ENCODE assay signal across 22 cellular contexts in genomic region chr19:13979686-13980085, GRCh38. TPM values are rescaled to one million over a fixed set of nuclear protein-coding genes. Genes with fewer than 3 reads are reported as not detected.
A peak's percentile ranks its signal among the peaks of the same experiment; 100 is the strongest.
DNase-seq lines count a peak whose midpoint lies in the region; ATAC-seq and TF ChIP-seq lines count a peak whose summit lies in the region.
"Had no signal": no experiment of that assay in that cellular context is flagged by ENCODE, and none has a peak within 500 bp of the region (broad histone marks: within the 10 kb centered on the region; RNA-seq: fewer than 3 reads in every experiment).

No MANE protein-coding gene starts in this region.

- no peak for ATAC-seq in heart right ventricle
- ATAC-seq in Right ventricle myocardium superior (ENCODE audit: poor library complexity): no peak
- no peak for ATAC-seq in activated CD8-positive, alpha-beta T cell treated with anti-CD3 and anti-CD28 coated beads for 36 hours
- ATAC-seq in naive B cell (ENCODE audit: low read depth in 2 of 2): no peak
- ATAC-seq in mucosa of descending colon: no peak

- H3K9me3 Mint-ChIP-seq in activated CD8-positive, alpha-beta T cell treated with anti-CD3 and anti-CD28 coated beads for 36 hours: no peaks in the 10 kb centered on the region
- no peaks in the 10 kb centered on the region for H3K9me3 Mint-ChIP-seq in naive B cell
- H3K9me3 Mint-ChIP-seq: activated naive CD4-positive, alpha-beta T cell treated with anti-CD3 and anti-CD28 coated beads, Interleukin-2, amount 50 U/mL, for 72 hours had no signal

- H3K27me3 Mint-ChIP-seq in activated CD8-positive, alpha-beta T cell treated with anti-CD3 and anti-CD28 coated beads for 36 hours: no peaks in the 10 kb centered on the region
- H3K27me3 Mint-ChIP-seq in naive B cell: peaks cover 0 to 5% (median 0%) of the 10 kb centered on the region in 3 donors

- peaks cover 6 to 48% (median 27%) of the 10 kb centered on the region in 9 donors for H3K4me1 ChIP-seq in heart right ventricle
- peaks cover 0 to 30% (median 19%) of the 10 kb centered on the region in 4 donors for H3K4me1 ChIP-seq in tibial artery
- peaks cover 7% of the 10 kb centered on the region for H3K4me1 ChIP-seq in mucosa of descending colon (ENCODE audit: low read depth)

- H3K4me3 Mint-ChIP-seq in activated CD8-positive, alpha-beta T cell treated with anti-CD3 and anti-CD28 coated beads for 36 hours: peak overlapping the region; percentile 40
- peak overlapping the region in 7 of 8 donors; percentile 15 to 81 (median 57) for H3K4me3 Mint-ChIP-seq in naive B cell

- H3K27ac Mint-ChIP-seq in activated CD8-positive, alpha-beta T cell treated with anti-CD3 and anti-CD28 coated beads for 36 hours: peak overlapping the region; percentile 46
- peak overlapping the region in 2 of 6 donors; percentile 15 to 86 for H3K27ac Mint-ChIP-seq in naive B cell
- H3K27ac Mint-ChIP-seq: activated naive CD4-positive, alpha-beta T cell treated with anti-CD3 and anti-CD28 coated beads, Interleukin-2, amount 50 U/mL, for 72 hours had no signal

- CTCF ChIA-PET in activated CD8-positive, alpha-beta T cell treated with anti-CD3 and anti-CD28 coated beads for 36 hours (lab: Charles Lee): interaction anchor here (0.9 to 1.7 kb wide), 2 partner anchors 42 to 63 kb away, joined by 3 to 4 read pairs; no protein-coding TSS in a partner anchor

- WGBS in heart right ventricle, 2 donors: 76 to 78% methylated on average over 12 of the region's 12 CpGs

- TF ChIP-seq CTCF in heart right ventricle (IDR thresholded peaks at IDR 0.05) (no peak), tibial artery (IDR thresholded peaks at IDR 0.05) (no peak), mucosa of descending colon (IDR thresholded peaks at IDR 0.05) (no peak)
- no peak for TF ChIP-seq CTCF in activated CD8-positive, alpha-beta T cell treated with anti-CD3 and anti-CD28 coated beads for 36 hours (IDR thresholded peaks at IDR 0.05)

- intact Hi-C loops in heart right ventricle (cut with DNase I) (no loop called here), Right ventricle myocardium superior (cut with DNase I) (no loop called here), tibial artery (cut with DNase I; ENCODE audit: low total_unique reads) (no loop called here), mucosa of descending colon (cut with DNase I, micrococcal nuclease) (no loop called here)
- intact Hi-C loops in activated CD8-positive, alpha-beta T cell treated with anti-CD3 and anti-CD28 coated beads for 36 hours (cut with micrococcal nuclease): no loop called here

- POLR2A ChIA-PET in activated CD8-positive, alpha-beta T cell treated with anti-CD3 and anti-CD28 coated beads for 36 hours (lab: Charles Lee): interaction anchor here (1.5 to 2.4 kb wide), 3 partner anchors 20 to 52 kb away, joined by 5 to 18 read pairs (median 9); partner anchors contain the start of gene IL27RA

- H3K4me3 ChIP-seq in heart right ventricle: peak overlapping the region in 5 of 10 donors; percentile 56 to 67 (median 58)
- peak overlapping the region in 1 of 2 donors; percentile 63 for H3K4me3 ChIP-seq in tibial artery
- H3K4me3 ChIP-seq in mucosa of descending colon: no peak overlapping the region

- peaks cover 0 to 45% (median 0%) of the 10 kb centered on the region in 9 donors for H3K36me3 ChIP-seq in heart right ventricle
- H3K36me3 ChIP-seq in tibial artery: peaks cover 0 to 44% (median 5%) of the 10 kb centered on the region in 3 donors
- H3K36me3 ChIP-seq in mucosa of descending colon (ENCODE audit: low read depth): no peaks in the 10 kb centered on the region
- H3K36me3 ChIP-seq: transverse colon had no signal

- H3K27ac ChIP-seq in heart right ventricle: peak overlapping the region in 6 of 10 donors; percentile 77 to 89 (median 86)
- peak overlapping the region; percentile 73 to 76 for H3K27ac ChIP-seq in tibial artery

- DNase-seq in heart right ventricle: no peak
- no peak for DNase-seq in Right ventricle myocardium superior
- no peak for DNase-seq in activated CD8-positive, alpha-beta T cell treated with anti-CD3 and anti-CD28 coated beads for 36 hours
- no peak for DNase-seq in naive B cell
- no peak for DNase-seq in tibial artery
- DNase-seq in Ammon's horn (ENCODE audit: low spot score): no peak
- no peak for DNase-seq in mucosa of descending colon
- DNase-seq in nucleus accumbens (lab: John Stamatoyannopoulos, UW): no peak
- DNase-seq: activated T-cell treated with anti-CD3 and anti-CD28 coated beads, Interleukin-2, amount 50 U/mL, for 1 hour; central memory CD4-positive, alpha-beta T cell; HCEC 1CT; NCI-H1092; NCI-H2227 treated with DMSO at 0.1 percent for 48 hours; NK-92 treated with Interleukin-12 subunit alpha and Interleukin-12 subunit beta, amount 100 ng/mL, for 24 hours; SIG-M5; stimulated activated CD4-positive, alpha-beta T cell treated with anti-CD3 and anti-CD28 coated beads, Interleukin-2, amount 100 ng/mL, for 24 hours; T1000; transverse colon had no signal

- peaks cover 22% of the 10 kb centered on the region for H3K4me1 Mint-ChIP-seq in activated CD8-positive, alpha-beta T cell treated with anti-CD3 and anti-CD28 coated beads for 36 hours (ENCODE audit: low read depth)
- peaks cover 21 to 40% (median 37%) of the 10 kb centered on the region in 3 donors for H3K4me1 Mint-ChIP-seq in naive B cell

- no peaks in the 10 kb centered on the region for H3K27me3 ChIP-seq in heart right ventricle
- H3K27me3 ChIP-seq in tibial artery: no peaks in the 10 kb centered on the region
- H3K27me3 ChIP-seq: transverse colon had no signal

- H3K9me3 ChIP-seq in heart right ventricle (no peaks in the 10 kb centered on the region), tibial artery (no peaks in the 10 kb centered on the region), mucosa of descending colon (no peaks in the 10 kb centered on the region)
- H3K9me3 ChIP-seq: transverse colon had no signal

- peaks cover 7% of the 10 kb centered on the region for H3K36me3 Mint-ChIP-seq in activated CD8-positive, alpha-beta T cell treated with anti-CD3 and anti-CD28 coated beads for 36 hours (ENCODE audit: low read depth)
- peaks cover 0 to 14% of the 10 kb centered on the region in 2 donors for H3K36me3 Mint-ChIP-seq in naive B cell
- H3K36me3 Mint-ChIP-seq: activated naive CD4-positive, alpha-beta T cell treated with anti-CD3 and anti-CD28 coated beads, Interleukin-2, amount 50 U/mL, for 72 hours had no signal

RNA-seq across cellular contexts. Expression of gene RFX1, which starts 26.4 kb away (rescaled TPM):
- 10 to 100 TPM; 10.4 to 15.8 (median 12.0) TPM for total RNA-seq in heart right ventricle
- polyA plus RNA-seq in heart right ventricle: 1 to 10 TPM; 2.7 to 5.9 TPM
- total RNA-seq in Right ventricle myocardium superior: 13.0 TPM
- total RNA-seq in activated CD8-positive, alpha-beta T cell treated with anti-CD3 and anti-CD28 coated beads for 36 hours: 10 to 100 TPM; 13.3 to 14.1 TPM
- polyA plus RNA-seq in naive B cell (ENCODE audit: low read depth in 6 of 6): 1 to 10 TPM in 3 of 6 donors, under 1 TPM in 3; 0.27 to 2.3 (median 1.1) TPM
- 10 to 100 TPM; 15.8 to 17.9 (median 17.1) TPM for total RNA-seq in mucosa of descending colon

RNA-seq across cellular contexts. Expression of gene DCAF15, which starts 27.4 kb away (rescaled TPM):
- total RNA-seq in heart right ventricle (10 to 100 TPM; 15.5 to 21.2 (median 17.8) TPM), Right ventricle myocardium superior (15.4 TPM), mucosa of descending colon (10 to 100 TPM; 26.4 to 35.2 (median 34.7) TPM)
- polyA plus RNA-seq in heart right ventricle (10 to 100 TPM; 26.8 to 50.0 TPM), naive B cell (ENCODE audit: low read depth in 6 of 6) (1 to 10 TPM; 3.3 to 8.5 (median 5.4) TPM)
- 10 to 100 TPM; 51.3 to 51.9 TPM for total RNA-seq in activated CD8-positive, alpha-beta T cell treated with anti-CD3 and anti-CD28 coated beads for 36 hours

RNA-seq across cellular contexts. Expression of gene PODNL1, which starts 41.5 kb away (rescaled TPM):
- total RNA-seq in heart right ventricle (1 to 10 TPM in 7 of 10 donors, under 1 TPM in 3; 0.76 to 6.2 (median 1.8) TPM), Right ventricle myocardium superior (3.1 TPM), mucosa of descending colon (1 to 10 TPM; 1.7 to 3.4 (median 2.9) TPM)
- polyA plus RNA-seq in heart right ventricle (1 to 10 TPM in 1 of 2 donors, under 1 TPM in 1; 0.90 to 2.3 TPM), naive B cell (ENCODE audit: low read depth in 6 of 6) (not detected)
- not detected for total RNA-seq in activated CD8-positive, alpha-beta T cell treated with anti-CD3 and anti-CD28 coated beads for 36 hours
- total RNA-seq: A673, liver had no signal

RNA-seq across cellular contexts. Expression of gene RLN3, which starts 48.3 kb away (rescaled TPM):
- not detected for total RNA-seq in heart right ventricle
- polyA plus RNA-seq in heart right ventricle: not detected
- total RNA-seq in Right ventricle myocardium superior: not detected
- not detected for total RNA-seq in activated CD8-positive, alpha-beta T cell treated with anti-CD3 and anti-CD28 coated beads for 36 hours
- polyA plus RNA-seq in naive B cell (ENCODE audit: low read depth in 6 of 6): not detected
- total RNA-seq in mucosa of descending colon: not detected
- total RNA-seq: A673; activated naive CD4-positive, alpha-beta T cell treated with anti-CD3 and anti-CD28 coated beads, Interleukin-2, amount 50 U/mL, for 72 hours; liver; sciatic nerve; transverse colon had no signal
- polyA plus RNA-seq: liver had no signal

RNA-seq across cellular contexts. Expression of gene IL27RA, which starts 51.9 kb away (rescaled TPM):
- total RNA-seq in heart right ventricle (1 to 10 TPM; 2.4 to 7.6 (median 3.4) TPM), Right ventricle myocardium superior (5.3 TPM), mucosa of descending colon (1 to 10 TPM; 2.0 to 3.1 (median 2.6) TPM)
- polyA plus RNA-seq in heart right ventricle (1 to 10 TPM; 4.6 to 5.9 TPM), naive B cell (ENCODE audit: low read depth in 6 of 6) (10 to 100 TPM; 38.5 to 55.6 (median 48.2) TPM)
- total RNA-seq in activated CD8-positive, alpha-beta T cell treated with anti-CD3 and anti-CD28 coated beads for 36 hours: 10 to 100 TPM; 46.5 to 48.2 TPM
